In the genomic region with DNA sequence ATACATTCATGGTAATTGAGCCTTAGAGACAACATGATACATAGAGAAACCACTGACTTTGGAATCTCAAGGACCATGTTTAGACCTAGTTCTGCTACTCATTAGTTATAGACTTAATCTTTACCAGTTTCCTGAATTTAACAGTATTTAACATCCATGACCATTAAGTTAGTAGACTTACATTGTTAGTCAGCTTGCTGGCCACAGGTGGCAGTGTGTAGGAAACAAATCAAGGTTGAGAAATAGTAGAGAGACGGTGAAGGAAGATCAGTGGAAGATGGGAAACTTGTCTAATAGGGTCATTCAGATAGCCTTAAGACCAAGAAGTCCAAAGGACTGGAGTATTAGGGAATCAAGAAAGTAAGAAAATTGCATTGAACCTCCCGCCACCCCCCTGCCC, we compare ENCODE assay signal across 1 cellular context.
TF ChIP-seq lines count a peak whose summit lies in the region.

No MANE protein-coding gene starts in this region.

TF ChIP-seq in liver, 16 proteins besides CTCF, POLR2A, EP300 and RAD21 (continued from another document):
- TF ChIP-seq REST (IDR thresholded peaks at IDR 0.05) (no peak), FOXA1 (IDR thresholded peaks at IDR 0.05) (no peak), HNF4A (conservative IDR thresholded peaks at IDR 0.05) (no peak), SP1 (IDR thresholded peaks at IDR 0.05) (no peak), FOXA2 (IDR thresholded peaks at IDR 0.05) (no peak), TAF1 (conservative IDR thresholded peaks at IDR 0.05) (no peak), YY1 (IDR thresholded peaks at IDR 0.05) (no peak), HNF4G (IDR thresholded peaks at IDR 0.05) (no peak)
- TF ChIP-seq, protein P1, sequence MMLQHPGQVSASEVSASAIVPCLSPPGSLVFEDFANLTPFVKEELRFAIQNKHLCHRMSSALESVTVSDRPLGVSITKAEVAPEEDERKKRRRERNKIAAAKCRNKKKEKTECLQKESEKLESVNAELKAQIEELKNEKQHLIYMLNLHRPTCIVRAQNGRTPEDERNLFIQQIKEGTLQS (IDR thresholded peaks at IDR 0.05) = no peak
